Comparison of ENCODE assay signal across 1 cellular context in the genomic region with DNA sequence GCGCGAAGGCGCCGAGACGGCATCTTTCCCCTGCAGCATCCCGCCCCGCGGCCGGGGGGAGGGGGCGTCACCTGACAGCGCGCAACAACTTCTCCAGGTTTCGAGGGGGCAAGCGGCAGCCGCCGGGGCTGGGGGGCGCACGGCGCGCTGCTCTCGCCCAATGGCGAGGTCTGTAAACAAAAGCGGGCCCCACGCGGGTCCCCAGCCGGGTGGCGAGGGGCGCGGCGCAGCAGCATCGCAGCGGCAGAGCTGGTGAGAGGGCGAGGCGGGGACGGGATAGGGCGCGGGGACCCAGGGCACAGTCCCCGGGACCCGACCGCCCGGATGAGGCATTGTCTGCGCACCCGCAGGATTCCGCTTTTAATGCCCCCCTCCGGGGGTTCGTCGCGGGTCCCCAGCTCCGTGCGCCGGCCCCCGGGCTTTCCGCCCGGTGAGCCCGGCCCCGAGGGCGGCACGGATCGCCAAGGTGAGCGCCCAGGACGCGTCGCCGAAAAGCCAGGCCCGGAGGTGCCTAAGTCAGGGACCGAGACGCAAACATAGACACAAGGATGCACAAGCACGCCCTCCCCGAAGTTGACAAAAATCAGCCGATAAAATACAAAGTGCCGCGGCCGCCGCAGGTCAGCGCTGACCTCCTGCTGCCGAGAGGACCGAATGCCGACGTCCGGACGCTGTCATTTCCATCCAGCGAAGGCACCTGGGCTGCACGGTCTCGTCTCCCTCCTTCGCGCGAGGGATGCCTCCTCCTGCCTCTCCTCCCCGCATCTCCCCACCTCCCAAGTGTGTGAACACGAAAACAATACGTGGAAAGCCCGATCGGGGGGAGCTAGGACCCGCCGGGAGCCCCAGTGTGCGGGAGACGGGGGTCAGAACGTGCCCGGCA.
TF ChIP-seq lines count a peak whose summit lies in the region.

No MANE protein-coding gene starts in this region.

TF ChIP-seq in HEK293, 187 proteins besides CTCF, POLR2A, EP300 and RAD21 (continued from another document and continues in another):
- TF ChIP-seq, protein P1, sequence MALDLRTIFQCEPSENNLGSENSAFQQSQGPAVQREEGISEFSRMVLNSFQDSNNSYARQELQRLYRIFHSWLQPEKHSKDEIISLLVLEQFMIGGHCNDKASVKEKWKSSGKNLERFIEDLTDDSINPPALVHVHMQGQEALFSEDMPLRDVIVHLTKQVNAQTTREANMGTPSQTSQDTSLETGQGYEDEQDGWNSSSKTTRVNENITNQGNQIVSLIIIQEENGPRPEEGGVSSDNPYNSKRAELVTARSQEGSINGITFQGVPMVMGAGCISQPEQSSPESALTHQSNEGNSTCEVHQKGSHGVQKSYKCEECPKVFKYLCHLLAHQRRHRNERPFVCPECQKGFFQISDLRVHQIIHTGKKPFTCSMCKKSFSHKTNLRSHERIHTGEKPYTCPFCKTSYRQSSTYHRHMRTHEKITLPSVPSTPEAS (tag by site-specific recombination; IDR thresholded peaks at IDR 0.05) = no peak
- TF ChIP-seq ZNF600 (tag by site-specific recombination; IDR thresholded peaks at IDR 0.05) = peak; percentile 20; the same call in 1 of the 2 replicates
- peak; percentile 35 for TF ChIP-seq ZNF423 (tag by site-specific recombination; IDR thresholded peaks at IDR 0.05)
- TF ChIP-seq, protein P2, sequence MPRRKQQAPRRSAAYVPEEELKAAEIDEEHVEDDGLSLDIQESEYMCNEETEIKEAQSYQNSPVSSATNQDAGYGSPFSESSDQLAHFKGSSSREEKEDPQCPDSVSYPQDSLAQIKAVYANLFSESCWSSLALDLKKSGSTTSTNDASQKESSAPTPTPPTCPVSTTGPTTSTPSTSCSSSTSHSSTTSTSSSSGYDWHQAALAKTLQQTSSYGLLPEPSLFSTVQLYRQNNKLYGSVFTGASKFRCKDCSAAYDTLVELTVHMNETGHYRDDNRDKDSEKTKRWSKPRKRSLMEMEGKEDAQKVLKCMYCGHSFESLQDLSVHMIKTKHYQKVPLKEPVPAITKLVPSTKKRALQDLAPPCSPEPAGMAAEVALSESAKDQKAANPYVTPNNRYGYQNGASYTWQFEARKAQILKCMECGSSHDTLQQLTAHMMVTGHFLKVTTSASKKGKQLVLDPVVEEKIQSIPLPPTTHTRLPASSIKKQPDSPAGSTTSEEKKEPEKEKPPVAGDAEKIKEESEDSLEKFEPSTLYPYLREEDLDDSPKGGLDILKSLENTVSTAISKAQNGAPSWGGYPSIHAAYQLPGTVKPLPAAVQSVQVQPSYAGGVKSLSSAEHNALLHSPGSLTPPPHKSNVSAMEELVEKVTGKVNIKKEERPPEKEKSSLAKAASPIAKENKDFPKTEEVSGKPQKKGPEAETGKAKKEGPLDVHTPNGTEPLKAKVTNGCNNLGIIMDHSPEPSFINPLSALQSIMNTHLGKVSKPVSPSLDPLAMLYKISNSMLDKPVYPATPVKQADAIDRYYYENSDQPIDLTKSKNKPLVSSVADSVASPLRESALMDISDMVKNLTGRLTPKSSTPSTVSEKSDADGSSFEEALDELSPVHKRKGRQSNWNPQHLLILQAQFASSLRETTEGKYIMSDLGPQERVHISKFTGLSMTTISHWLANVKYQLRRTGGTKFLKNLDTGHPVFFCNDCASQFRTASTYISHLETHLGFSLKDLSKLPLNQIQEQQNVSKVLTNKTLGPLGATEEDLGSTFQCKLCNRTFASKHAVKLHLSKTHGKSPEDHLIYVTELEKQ (tag by site-specific recombination; IDR thresholded peaks at IDR 0.05; ENCODE audit: borderline replicate concordance) = no peak
- peak; percentile 99 for TF ChIP-seq ZBTB48 (tag by site-specific recombination; IDR thresholded peaks at IDR 0.05)
- peak; percentile 96 for TF ChIP-seq ZBTB8A (tag by site-specific recombination; IDR thresholded peaks at IDR 0.05)
- TF ChIP-seq GLIS2 (tag by site-specific recombination; IDR thresholded peaks at IDR 0.05) = peak; percentile 83
- no peak for TF ChIP-seq ZNF830 (tag by site-specific recombination; IDR thresholded peaks at IDR 0.05; ENCODE audit: low read depth)
- peak; percentile 50; the same call in 1 of the 2 replicates for TF ChIP-seq ZNF394 (tag by site-specific recombination; IDR thresholded peaks at IDR 0.05; ENCODE audit: borderline replicate concordance)
- peak; percentile 68 for TF ChIP-seq ZNF366 (tag by site-specific recombination; conservative IDR thresholded peaks at IDR 0.05)
- peak; percentile 45; the same call in 1 of the 2 replicates for TF ChIP-seq ZNF121 (tag by site-specific recombination; IDR thresholded peaks at IDR 0.05)
- TF ChIP-seq, protein P3, sequence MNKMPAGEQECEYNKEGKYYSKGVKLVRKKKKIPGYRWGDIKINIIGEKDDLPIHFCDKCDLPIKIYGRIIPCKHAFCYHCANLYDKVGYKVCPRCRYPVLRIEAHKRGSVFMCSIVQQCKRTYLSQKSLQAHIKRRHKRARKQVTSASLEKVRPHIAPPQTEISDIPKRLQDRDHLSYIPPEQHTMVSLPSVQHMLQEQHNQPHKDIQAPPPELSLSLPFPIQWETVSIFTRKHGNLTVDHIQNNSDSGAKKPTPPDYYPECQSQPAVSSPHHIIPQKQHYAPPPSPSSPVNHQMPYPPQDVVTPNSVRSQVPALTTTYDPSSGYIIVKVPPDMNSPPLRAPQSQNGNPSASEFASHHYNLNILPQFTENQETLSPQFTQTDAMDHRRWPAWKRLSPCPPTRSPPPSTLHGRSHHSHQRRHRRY (tag by site-specific recombination; IDR thresholded peaks at IDR 0.05) = no peak
- TF ChIP-seq ZBTB17 (tag by site-specific recombination; IDR thresholded peaks at IDR 0.05) = peak; percentile 73; the same call in 1 of the 2 replicates
- TF ChIP-seq KLF9 (tag by site-specific recombination; IDR thresholded peaks at IDR 0.05; ENCODE audit: low read depth) = peak; percentile 66
- peak; percentile 90 for TF ChIP-seq ZNF335 (tag by site-specific recombination; conservative IDR thresholded peaks at IDR 0.05)
- TF ChIP-seq TCF7L2 (IDR thresholded peaks at IDR 0.05; ENCODE audit: borderline replicate concordance, low read depth, low read length) = peak; percentile 76; the same call in 1 of the 2 replicates
- TF ChIP-seq ZIC2 (tag by site-specific recombination; IDR thresholded peaks at IDR 0.05) = peak; percentile 33; the same call in 1 of the 2 replicates
- TF ChIP-seq, protein P4, sequence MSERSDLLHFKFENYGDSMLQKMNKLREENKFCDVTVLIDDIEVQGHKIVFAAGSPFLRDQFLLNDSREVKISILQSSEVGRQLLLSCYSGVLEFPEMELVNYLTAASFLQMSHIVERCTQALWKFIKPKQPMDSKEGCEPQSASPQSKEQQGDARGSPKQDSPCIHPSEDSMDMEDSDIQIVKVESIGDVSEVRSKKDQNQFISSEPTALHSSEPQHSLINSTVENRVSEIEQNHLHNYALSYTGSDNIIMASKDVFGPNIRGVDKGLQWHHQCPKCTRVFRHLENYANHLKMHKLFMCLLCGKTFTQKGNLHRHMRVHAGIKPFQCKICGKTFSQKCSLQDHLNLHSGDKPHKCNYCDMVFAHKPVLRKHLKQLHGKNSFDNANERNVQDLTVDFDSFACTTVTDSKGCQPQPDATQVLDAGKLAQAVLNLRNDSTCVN (tag by site-specific recombination; optimal IDR thresholded peaks at IDR 0.05) = peak; percentile 86
- no peak for TF ChIP-seq ZNF501 (tag by site-specific recombination; IDR thresholded peaks at IDR 0.05)
- TF ChIP-seq, protein P5, sequence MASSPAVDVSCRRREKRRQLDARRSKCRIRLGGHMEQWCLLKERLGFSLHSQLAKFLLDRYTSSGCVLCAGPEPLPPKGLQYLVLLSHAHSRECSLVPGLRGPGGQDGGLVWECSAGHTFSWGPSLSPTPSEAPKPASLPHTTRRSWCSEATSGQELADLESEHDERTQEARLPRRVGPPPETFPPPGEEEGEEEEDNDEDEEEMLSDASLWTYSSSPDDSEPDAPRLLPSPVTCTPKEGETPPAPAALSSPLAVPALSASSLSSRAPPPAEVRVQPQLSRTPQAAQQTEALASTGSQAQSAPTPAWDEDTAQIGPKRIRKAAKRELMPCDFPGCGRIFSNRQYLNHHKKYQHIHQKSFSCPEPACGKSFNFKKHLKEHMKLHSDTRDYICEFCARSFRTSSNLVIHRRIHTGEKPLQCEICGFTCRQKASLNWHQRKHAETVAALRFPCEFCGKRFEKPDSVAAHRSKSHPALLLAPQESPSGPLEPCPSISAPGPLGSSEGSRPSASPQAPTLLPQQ (tag by site-specific recombination; IDR thresholded peaks at IDR 0.05) = peak; percentile 71
- peak; percentile 42 for TF ChIP-seq SCRT2 (tag by site-specific recombination; IDR thresholded peaks at IDR 0.05)
- no peak for TF ChIP-seq ZNF837 (tag by site-specific recombination; IDR thresholded peaks at IDR 0.05)
- TF ChIP-seq, protein P6, sequence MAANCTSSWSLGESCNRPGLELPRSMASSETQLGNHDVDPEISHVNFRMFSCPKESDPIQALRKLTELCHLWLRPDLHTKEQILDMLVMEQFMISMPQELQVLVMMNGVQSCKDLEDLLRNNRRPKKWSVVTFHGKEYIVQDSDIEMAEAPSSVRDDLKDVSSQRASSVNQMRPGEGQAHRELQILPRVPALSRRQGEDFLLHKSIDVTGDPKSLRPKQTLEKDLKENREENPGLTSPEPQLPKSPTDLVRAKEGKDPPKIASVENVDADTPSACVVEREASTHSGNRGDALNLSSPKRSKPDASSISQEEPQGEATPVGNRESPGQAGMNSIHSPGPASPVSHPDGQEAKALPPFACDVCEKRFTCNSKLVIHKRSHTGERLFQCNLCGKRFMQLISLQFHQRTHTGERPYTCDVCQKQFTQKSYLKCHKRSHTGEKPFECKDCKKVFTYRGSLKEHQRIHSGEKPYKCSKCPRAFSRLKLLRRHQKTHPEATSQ (tag by site-specific recombination; IDR thresholded peaks at IDR 0.05) = peak; percentile 88
- TF ChIP-seq, protein P7, sequence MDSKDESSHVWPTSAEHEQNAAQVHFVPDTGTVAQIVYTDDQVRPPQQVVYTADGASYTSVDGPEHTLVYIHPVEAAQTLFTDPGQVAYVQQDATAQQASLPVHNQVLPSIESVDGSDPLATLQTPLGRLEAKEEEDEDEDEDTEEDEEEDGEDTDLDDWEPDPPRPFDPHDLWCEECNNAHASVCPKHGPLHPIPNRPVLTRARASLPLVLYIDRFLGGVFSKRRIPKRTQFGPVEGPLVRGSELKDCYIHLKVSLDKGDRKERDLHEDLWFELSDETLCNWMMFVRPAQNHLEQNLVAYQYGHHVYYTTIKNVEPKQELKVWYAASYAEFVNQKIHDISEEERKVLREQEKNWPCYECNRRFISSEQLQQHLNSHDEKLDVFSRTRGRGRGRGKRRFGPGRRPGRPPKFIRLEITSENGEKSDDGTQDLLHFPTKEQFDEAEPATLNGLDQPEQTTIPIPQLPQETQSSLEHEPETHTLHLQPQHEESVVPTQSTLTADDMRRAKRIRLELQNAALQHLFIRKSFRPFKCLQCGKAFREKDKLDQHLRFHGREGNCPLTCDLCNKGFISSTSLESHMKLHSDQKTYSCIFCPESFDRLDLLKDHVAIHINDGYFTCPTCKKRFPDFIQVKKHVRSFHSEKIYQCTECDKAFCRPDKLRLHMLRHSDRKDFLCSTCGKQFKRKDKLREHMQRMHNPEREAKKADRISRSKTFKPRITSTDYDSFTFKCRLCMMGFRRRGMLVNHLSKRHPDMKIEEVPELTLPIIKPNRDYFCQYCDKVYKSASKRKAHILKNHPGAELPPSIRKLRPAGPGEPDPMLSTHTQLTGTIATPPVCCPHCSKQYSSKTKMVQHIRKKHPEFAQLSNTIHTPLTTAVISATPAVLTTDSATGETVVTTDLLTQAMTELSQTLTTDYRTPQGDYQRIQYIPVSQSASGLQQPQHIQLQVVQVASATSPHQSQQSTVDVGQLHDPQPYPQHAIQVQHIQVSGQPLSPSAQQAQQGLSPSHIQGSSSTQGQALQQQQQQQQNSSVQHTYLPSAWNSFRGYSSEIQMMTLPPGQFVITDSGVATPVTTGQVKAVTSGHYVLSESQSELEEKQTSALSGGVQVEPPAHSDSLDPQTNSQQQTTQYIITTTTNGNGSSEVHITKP (tag by site-specific recombination; IDR thresholded peaks at IDR 0.05) = peak; percentile 72
- peak; percentile 67; the same call in 1 of the 2 replicates for TF ChIP-seq ZNF341 (tag by site-specific recombination; IDR thresholded peaks at IDR 0.05; ENCODE audit: low read depth)
- no peak for TF ChIP-seq ZNF76 (tag by site-specific recombination; IDR thresholded peaks at IDR 0.05; ENCODE audit: borderline replicate concordance, low read depth)
- TF ChIP-seq ZEB2 (tag by site-specific recombination; IDR thresholded peaks at IDR 0.05) = peak; percentile 96
- TF ChIP-seq, protein P8, sequence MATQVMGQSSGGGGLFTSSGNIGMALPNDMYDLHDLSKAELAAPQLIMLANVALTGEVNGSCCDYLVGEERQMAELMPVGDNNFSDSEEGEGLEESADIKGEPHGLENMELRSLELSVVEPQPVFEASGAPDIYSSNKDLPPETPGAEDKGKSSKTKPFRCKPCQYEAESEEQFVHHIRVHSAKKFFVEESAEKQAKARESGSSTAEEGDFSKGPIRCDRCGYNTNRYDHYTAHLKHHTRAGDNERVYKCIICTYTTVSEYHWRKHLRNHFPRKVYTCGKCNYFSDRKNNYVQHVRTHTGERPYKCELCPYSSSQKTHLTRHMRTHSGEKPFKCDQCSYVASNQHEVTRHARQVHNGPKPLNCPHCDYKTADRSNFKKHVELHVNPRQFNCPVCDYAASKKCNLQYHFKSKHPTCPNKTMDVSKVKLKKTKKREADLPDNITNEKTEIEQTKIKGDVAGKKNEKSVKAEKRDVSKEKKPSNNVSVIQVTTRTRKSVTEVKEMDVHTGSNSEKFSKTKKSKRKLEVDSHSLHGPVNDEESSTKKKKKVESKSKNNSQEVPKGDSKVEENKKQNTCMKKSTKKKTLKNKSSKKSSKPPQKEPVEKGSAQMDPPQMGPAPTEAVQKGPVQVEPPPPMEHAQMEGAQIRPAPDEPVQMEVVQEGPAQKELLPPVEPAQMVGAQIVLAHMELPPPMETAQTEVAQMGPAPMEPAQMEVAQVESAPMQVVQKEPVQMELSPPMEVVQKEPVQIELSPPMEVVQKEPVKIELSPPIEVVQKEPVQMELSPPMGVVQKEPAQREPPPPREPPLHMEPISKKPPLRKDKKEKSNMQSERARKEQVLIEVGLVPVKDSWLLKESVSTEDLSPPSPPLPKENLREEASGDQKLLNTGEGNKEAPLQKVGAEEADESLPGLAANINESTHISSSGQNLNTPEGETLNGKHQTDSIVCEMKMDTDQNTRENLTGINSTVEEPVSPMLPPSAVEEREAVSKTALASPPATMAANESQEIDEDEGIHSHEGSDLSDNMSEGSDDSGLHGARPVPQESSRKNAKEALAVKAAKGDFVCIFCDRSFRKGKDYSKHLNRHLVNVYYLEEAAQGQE (tag by site-specific recombination; IDR thresholded peaks at IDR 0.05) = peak; percentile 45; the same call in 1 of the 2 replicates
